In genomic region chr12:49962861-49963765, GRCh38 we compare ENCODE assay signal across 9 cellular contexts.
DNase-seq lines count a peak whose midpoint lies in the region; ATAC-seq and FAIRE-seq lines count a peak whose summit lies in the region.
"Had no signal": no experiment of that assay in that cellular context is flagged by ENCODE, and none has a peak within 500 bp of the region (broad histone marks: within the 10 kb centered on the region; RNA-seq: fewer than 3 reads in every experiment).

No MANE protein-coding gene starts in this region.

- H3K4me1 Mint-ChIP-seq in activated naive CD4-positive, alpha-beta T cell treated with anti-CD3 and anti-CD28 coated beads, Interleukin-2, amount 10 ng/mL, durations not matched to agents 7 days and 5 days: peaks cover 11% of the 10 kb centered on the region

- DNase-seq in NCI-H345 (lab: John Stamatoyannopoulos, UW) (peak; percentile 44), NCI-H345 treated with DMSO at 0.1 percent for 48 hours (lab: John Stamatoyannopoulos, UW; ENCODE audit: unreplicated experiment) (no peak), amniotic stem cell (lab: John Stamatoyannopoulos, UW) (peak; percentile 9), kidney tubule cell (ENCODE audit: low spot score) (peak; percentile 87), urothelium cell line (ENCODE audit: low spot score) (peak; percentile 81), T1000 (lab: John Stamatoyannopoulos, UW) (no peak)
- no peak for DNase-seq in activated naive CD4-positive, alpha-beta T cell treated with anti-CD3 and anti-CD28 coated beads, Interleukin-2, amount 10 ng/mL, durations not matched to agents 7 days and 5 days
- DNase-seq: foreskin melanocyte had no signal

- H3K4me3 Mint-ChIP-seq in activated naive CD4-positive, alpha-beta T cell treated with anti-CD3 and anti-CD28 coated beads, Interleukin-2, amount 10 ng/mL, durations not matched to agents 7 days and 5 days: no peak overlapping the region

- ATAC-seq in GM18873 (IDR thresholded peaks at IDR 0.05; ENCODE audit: low FRiP score, unreplicated experiment): no peak

- CTCF ChIA-PET in activated naive CD4-positive, alpha-beta T cell treated with anti-CD3 and anti-CD28 coated beads, Interleukin-2, amount 10 ng/mL, durations not matched to agents 7 days and 5 days (lab: Charles Lee): interaction anchor here (0.9 to 2.2 kb wide), 6 partner anchors 17 to 185 kb away, joined by 3 to 10 read pairs (median 4); no protein-coding TSS in a partner anchor

- peaks cover 34% of the 10 kb centered on the region for H3K27me3 Mint-ChIP-seq in activated naive CD4-positive, alpha-beta T cell treated with anti-CD3 and anti-CD28 coated beads, Interleukin-2, amount 10 ng/mL, durations not matched to agents 7 days and 5 days

- H3K36me3 Mint-ChIP-seq in activated naive CD4-positive, alpha-beta T cell treated with anti-CD3 and anti-CD28 coated beads, Interleukin-2, amount 10 ng/mL, durations not matched to agents 7 days and 5 days: peaks cover 3% of the 10 kb centered on the region

- H3K9me3 Mint-ChIP-seq in activated naive CD4-positive, alpha-beta T cell treated with anti-CD3 and anti-CD28 coated beads, Interleukin-2, amount 10 ng/mL, durations not matched to agents 7 days and 5 days: no peaks in the 10 kb centered on the region

- H3K27ac Mint-ChIP-seq in activated naive CD4-positive, alpha-beta T cell treated with anti-CD3 and anti-CD28 coated beads, Interleukin-2, amount 10 ng/mL, durations not matched to agents 7 days and 5 days: no peak overlapping the region

- peak; percentile 94 for FAIRE-seq in urothelium cell line (lab: Jason Lieb, UNC)

Comparison
In these comparisons a context has a peak if more than half of its experiments do, and no peak if none do; other contexts are left out.
1. DNase-seq: peak in NCI-H345 (single experiment), amniotic stem cell (single experiment), kidney tubule cell (single experiment) and urothelium cell line (single experiment); none in NCI-H345 treated with DMSO at 0.1 percent for 48 hours (single experiment), activated naive CD4-positive, alpha-beta T cell treated with anti-CD3 and anti-CD28 coated beads, Interleukin-2, amount 10 ng/mL, durations not matched to agents 7 days and 5 days (single experiment) and T1000 (single experiment).